Comparison of ENCODE assay signal across 32 cellular contexts in the genomic region with DNA sequence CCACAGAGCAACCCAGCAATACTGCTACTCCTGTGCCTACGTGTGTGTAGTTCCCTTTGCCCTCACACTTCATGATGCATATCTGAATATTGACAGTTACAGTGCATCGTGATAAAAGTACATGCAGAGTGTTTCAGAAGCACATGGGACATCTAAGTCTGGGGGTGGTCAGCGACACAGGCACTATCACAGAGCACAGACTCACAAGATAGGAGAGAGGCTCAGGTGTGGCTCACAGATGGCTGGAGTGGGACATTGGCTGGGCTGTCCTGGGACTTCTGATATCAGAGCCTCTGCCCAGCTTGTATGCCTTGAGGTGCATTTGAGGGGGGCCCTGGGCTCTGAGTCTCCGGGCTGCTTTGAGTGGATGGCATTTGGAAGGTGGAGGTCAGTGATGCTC. TPM values are rescaled to one million over a fixed set of nuclear protein-coding genes. Genes with fewer than 3 reads are reported as not detected.
"Had no signal": no experiment of that assay in that cellular context is flagged by ENCODE, and none has a peak within 500 bp of the region (broad histone marks: within the 10 kb centered on the region; RNA-seq: fewer than 3 reads in every experiment).

No MANE protein-coding gene starts in this region.

- H3K27me3 ChIP-seq: body of pancreas, Peyer's patch had no signal

- H3K4me3 Mint-ChIP-seq: activated CD4-positive, alpha-beta T cell treated with anti-CD3 and anti-CD28 coated beads, Interleukin-2, amount 10 ng/mL, durations not matched to agents 24 days and 14 days; activated CD8-positive, alpha-beta T cell treated with anti-CD3 and anti-CD28 coated beads, Interleukin-2, amount 10 ng/mL, durations not matched to agents 7 days and 5 days; activated naive CD4-positive, alpha-beta T cell treated with anti-CD3 and anti-CD28 coated beads, Interleukin-2, amount 50 U/mL, for 24 hours; activated naive CD8-positive, alpha-beta T cell treated with anti-CD3 and anti-CD28 coated beads, Interleukin-2, amount 10 ng/mL, durations not matched to agents 7 days and 5 days; activated T-cell treated with anti-CD3 and anti-CD28 coated beads, Interleukin-2, amount 50 U/mL, for 24 hours had no signal

- H3K36me3 Mint-ChIP-seq: activated naive CD4-positive, alpha-beta T cell treated with anti-CD3 and anti-CD28 coated beads, Interleukin-2, amount 50 U/mL, for 24 hours; activated naive CD8-positive, alpha-beta T cell treated with anti-CD3 and anti-CD28 coated beads, Interleukin-2, amount 10 ng/mL, durations not matched to agents 7 days and 5 days had no signal

- H3K4me1 Mint-ChIP-seq: activated CD4-positive, alpha-beta T cell treated with anti-CD3 and anti-CD28 coated beads, Interleukin-2, amount 10 ng/mL, durations not matched to agents 24 days and 14 days; activated naive CD4-positive, alpha-beta T cell treated with anti-CD3 and anti-CD28 coated beads, Interleukin-2, amount 50 U/mL, for 24 hours; activated naive CD8-positive, alpha-beta T cell treated with anti-CD3 and anti-CD28 coated beads, Interleukin-2, amount 10 ng/mL, durations not matched to agents 7 days and 5 days had no signal

- H3K4me3 ChIP-seq: adrenal gland, body of pancreas, Peyer's patch, SJSA1 had no signal

- H3K9me3 Mint-ChIP-seq: activated CD4-positive, alpha-beta T cell treated with anti-CD3 and anti-CD28 coated beads, Interleukin-2, amount 10 ng/mL, durations not matched to agents 24 days and 14 days; activated naive CD4-positive, alpha-beta T cell treated with anti-CD3 and anti-CD28 coated beads, Interleukin-2, amount 50 U/mL, for 24 hours; activated naive CD8-positive, alpha-beta T cell treated with anti-CD3 and anti-CD28 coated beads, Interleukin-2, amount 10 ng/mL, durations not matched to agents 7 days and 5 days; activated T-cell treated with anti-CD3 and anti-CD28 coated beads, Interleukin-2, amount 50 U/mL, for 24 hours; activated T-helper 2 cell treated with anti-CD3 and anti-CD28 coated beads, Interferon-gamma antibody, Interleukin-2, Interleukin-4, amounts not matched to agents 10 μg/mL and 5 μg/mL and 100 μg/mL, durations not matched to agents 14 hours and 24 hours and 36 hours had no signal

- H3K9me3 ChIP-seq: adrenal gland, body of pancreas, Peyer's patch, SJSA1 had no signal

- H3K27ac Mint-ChIP-seq: activated CD4-positive, alpha-beta T cell treated with anti-CD3 and anti-CD28 coated beads, Interleukin-2, amount 10 ng/mL, durations not matched to agents 24 days and 14 days; activated CD8-positive, alpha-beta T cell treated with anti-CD3 and anti-CD28 coated beads, Interleukin-2, amount 10 ng/mL, durations not matched to agents 7 days and 5 days; activated naive CD4-positive, alpha-beta T cell treated with anti-CD3 and anti-CD28 coated beads, Interleukin-2, amount 50 U/mL, for 24 hours; activated naive CD8-positive, alpha-beta T cell treated with anti-CD3 and anti-CD28 coated beads, Interleukin-2, amount 10 ng/mL, durations not matched to agents 7 days and 5 days; activated T-cell treated with anti-CD3 and anti-CD28 coated beads, Interleukin-2, amount 50 U/mL, for 24 hours; activated T-helper 2 cell treated with anti-CD3 and anti-CD28 coated beads, Interferon-gamma antibody, Interleukin-2, Interleukin-4, amounts not matched to agents 10 μg/mL and 5 μg/mL and 100 μg/mL, durations not matched to agents 14 hours and 24 hours and 36 hours had no signal

- ATAC-seq: activated CD8-positive, alpha-beta T cell treated with anti-CD3 and anti-CD28 coated beads, Interleukin-2, amount 10 ng/mL, durations not matched to agents 7 days and 5 days; body of pancreas; PC-3 had no signal

- H3K36me3 ChIP-seq: adrenal gland, Peyer's patch, SJSA1, WERI-Rb-1 had no signal

- H3K27ac ChIP-seq: adrenal gland, body of pancreas, Peyer's patch, SJSA1, WERI-Rb-1 had no signal

- FAIRE-seq: astrocyte had no signal

- H3K4me1 ChIP-seq: adrenal gland, SJSA1 had no signal

- DNase-seq: activated CD4-positive, alpha-beta T cell treated with anti-CD3 and anti-CD28 coated beads, Interleukin-2, amount 10 ng/mL, durations not matched to agents 24 days and 14 days; activated CD4-positive, alpha-beta T cell treated with anti-CD3 and anti-CD28 coated beads, Interleukin-2, amount 50 U/mL, for 48 hours; activated CD8-positive, alpha-beta T cell treated with anti-CD3 and anti-CD28 coated beads, Interleukin-2, amount 10 ng/mL, durations not matched to agents 7 days and 5 days; activated gamma-delta T cell; activated naive CD4-positive, alpha-beta T cell treated with Interleukin-2 at 50 U/mL for 16 hours; activated naive CD8-positive, alpha-beta T cell treated with anti-CD3 and anti-CD28 coated beads, Interleukin-2, amount 10 ng/mL, durations not matched to agents 7 days and 5 days; activated T-cell treated with anti-CD3 and anti-CD28 coated beads, Interleukin-2, amount 50 U/mL, for 24 hours; adrenal gland; body of pancreas; central memory CD4-positive, alpha-beta T cell; Karpas-422; NCI-H1105; NCI-H1417 treated with DMSO at 0.1 percent for 48 hours; NCI-H187 treated with DMSO at 0.1 percent for 48 hours; NCI-H2081; NCI-H226; NCI-H446 treated with DMSO at 0.1 percent for 48 hours; NCI-H524 treated with DMSO at 0.1 percent for 48 hours; PC-3; Peyer's patch; RPMI8226; SHP77 treated with DMSO at 0.1 percent for 48 hours; SW 1271; T1000; WERI-Rb-1 had no signal

RNA-seq across cellular contexts. Expression of a gene that starts 6.7 kb away (rescaled TPM):
- total RNA-seq: activated CD4-positive, alpha-beta T cell treated with anti-CD3 and anti-CD28 coated beads, Interleukin-2, amount 10 ng/mL, durations not matched to agents 24 days and 14 days; activated CD8-positive, alpha-beta T cell treated with anti-CD3 and anti-CD28 coated beads, Interleukin-2, amount 10 ng/mL, durations not matched to agents 7 days and 5 days; activated naive CD8-positive, alpha-beta T cell treated with anti-CD3 and anti-CD28 coated beads, Interleukin-2, amount 10 ng/mL, durations not matched to agents 7 days and 5 days; activated T-helper 2 cell treated with anti-CD3 and anti-CD28 coated beads, Interferon-gamma antibody, Interleukin-2, Interleukin-4, amounts not matched to agents 10 μg/mL and 5 μg/mL and 100 μg/mL, durations not matched to agents 14 hours and 24 hours and 36 hours; astrocyte; body of pancreas; MCF 10A; Peyer's patch; SJSA1; T-helper 1 cell treated with Interleukin-12 subunit alpha and Interleukin-12 subunit beta and Interleukin-4 antibody, amounts not matched to agents 30 ng/mL and 1 ng/mL, for 36 hours; T-helper 2 cell treated with Interferon-gamma antibody and Interleukin-4, amounts not matched to agents 100 ng/mL and 5 ng/mL, for 36 hours had no signal
